In genomic region chr9:112422417-112423148, GRCh38 we compare ENCODE assay signal across 1 cellular context.
TF ChIP-seq lines count a peak whose summit lies in the region.

No MANE protein-coding gene starts in this region.

TF ChIP-seq in K562, 482 proteins besides CTCF, POLR2A, EP300 and RAD21 (continued from another document and continues in another):
- no peak for TF ChIP-seq HMG20B (CRISPR knock-in tag; IDR thresholded peaks at IDR 0.05)
- TF ChIP-seq ZNF384 (IDR thresholded peaks at IDR 0.05; ENCODE audit: low read depth, low read length), result peak; percentile 62
- peak; percentile 94 for TF ChIP-seq ZNF311 (CRISPR knock-in tag; IDR thresholded peaks at IDR 0.05)
- TF ChIP-seq, protein P1, sequence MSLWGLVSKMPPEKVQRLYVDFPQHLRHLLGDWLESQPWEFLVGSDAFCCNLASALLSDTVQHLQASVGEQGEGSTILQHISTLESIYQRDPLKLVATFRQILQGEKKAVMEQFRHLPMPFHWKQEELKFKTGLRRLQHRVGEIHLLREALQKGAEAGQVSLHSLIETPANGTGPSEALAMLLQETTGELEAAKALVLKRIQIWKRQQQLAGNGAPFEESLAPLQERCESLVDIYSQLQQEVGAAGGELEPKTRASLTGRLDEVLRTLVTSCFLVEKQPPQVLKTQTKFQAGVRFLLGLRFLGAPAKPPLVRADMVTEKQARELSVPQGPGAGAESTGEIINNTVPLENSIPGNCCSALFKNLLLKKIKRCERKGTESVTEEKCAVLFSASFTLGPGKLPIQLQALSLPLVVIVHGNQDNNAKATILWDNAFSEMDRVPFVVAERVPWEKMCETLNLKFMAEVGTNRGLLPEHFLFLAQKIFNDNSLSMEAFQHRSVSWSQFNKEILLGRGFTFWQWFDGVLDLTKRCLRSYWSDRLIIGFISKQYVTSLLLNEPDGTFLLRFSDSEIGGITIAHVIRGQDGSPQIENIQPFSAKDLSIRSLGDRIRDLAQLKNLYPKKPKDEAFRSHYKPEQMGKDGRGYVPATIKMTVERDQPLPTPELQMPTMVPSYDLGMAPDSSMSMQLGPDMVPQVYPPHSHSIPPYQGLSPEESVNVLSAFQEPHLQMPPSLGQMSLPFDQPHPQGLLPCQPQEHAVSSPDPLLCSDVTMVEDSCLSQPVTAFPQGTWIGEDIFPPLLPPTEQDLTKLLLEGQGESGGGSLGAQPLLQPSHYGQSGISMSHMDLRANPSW (CRISPR knock-in tag; IDR thresholded peaks at IDR 0.05), result no peak
- TF ChIP-seq ATF1 (CRISPR knock-in tag; IDR thresholded peaks at IDR 0.05), result no peak
- peak; percentile 47; the same call in 1 of the 2 replicates for TF ChIP-seq ATF1 (tag; IDR thresholded peaks at IDR 0.05)
- no peak for TF ChIP-seq SAFB2 (IDR thresholded peaks at IDR 0.05; ENCODE audit: borderline replicate concordance, low read depth, low read length, severe bottlenecking)
- TF ChIP-seq NFE2 (IDR thresholded peaks at IDR 0.05; ENCODE audit: low read depth), result peak; percentile 43
- TF ChIP-seq ATF3 (IDR thresholded peaks at IDR 0.05), result peak; percentile 63; the same call in 1 of the 2 replicates
- no peak for TF ChIP-seq ATF3 (CRISPR knock-in tag; conservative IDR thresholded peaks at IDR 0.05)
- TF ChIP-seq, protein P2, sequence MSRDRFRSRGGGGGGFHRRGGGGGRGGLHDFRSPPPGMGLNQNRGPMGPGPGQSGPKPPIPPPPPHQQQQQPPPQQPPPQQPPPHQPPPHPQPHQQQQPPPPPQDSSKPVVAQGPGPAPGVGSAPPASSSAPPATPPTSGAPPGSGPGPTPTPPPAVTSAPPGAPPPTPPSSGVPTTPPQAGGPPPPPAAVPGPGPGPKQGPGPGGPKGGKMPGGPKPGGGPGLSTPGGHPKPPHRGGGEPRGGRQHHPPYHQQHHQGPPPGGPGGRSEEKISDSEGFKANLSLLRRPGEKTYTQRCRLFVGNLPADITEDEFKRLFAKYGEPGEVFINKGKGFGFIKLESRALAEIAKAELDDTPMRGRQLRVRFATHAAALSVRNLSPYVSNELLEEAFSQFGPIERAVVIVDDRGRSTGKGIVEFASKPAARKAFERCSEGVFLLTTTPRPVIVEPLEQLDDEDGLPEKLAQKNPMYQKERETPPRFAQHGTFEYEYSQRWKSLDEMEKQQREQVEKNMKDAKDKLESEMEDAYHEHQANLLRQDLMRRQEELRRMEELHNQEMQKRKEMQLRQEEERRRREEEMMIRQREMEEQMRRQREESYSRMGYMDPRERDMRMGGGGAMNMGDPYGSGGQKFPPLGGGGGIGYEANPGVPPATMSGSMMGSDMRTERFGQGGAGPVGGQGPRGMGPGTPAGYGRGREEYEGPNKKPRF (IDR thresholded peaks at IDR 0.05; ENCODE audit: low read depth, low read length), result no peak
- TF ChIP-seq SNRNP70 (optimal IDR thresholded peaks at IDR 0.05; ENCODE audit: low read depth, low read length), result no peak
- no peak for TF ChIP-seq PHF20 (IDR thresholded peaks at IDR 0.05; ENCODE audit: partially characterized antibody)
- TF ChIP-seq ZNF197 (CRISPR knock-in tag; IDR thresholded peaks at IDR 0.05; ENCODE audit: low read depth), result peak; percentile 89; the same call in 1 of the 2 replicates
- no peak for TF ChIP-seq U2AF1 (optimal IDR thresholded peaks at IDR 0.05; ENCODE audit: low read depth, low read length)
- TF ChIP-seq ID3 (CRISPR knock-in tag; IDR thresholded peaks at IDR 0.05), result no peak
- TF ChIP-seq ID3 (tag; IDR thresholded peaks at IDR 0.05), result no peak
- peak; percentile 97 for TF ChIP-seq TARDBP (IDR thresholded peaks at IDR 0.05)
- TF ChIP-seq ELF4 (CRISPR knock-in tag; IDR thresholded peaks at IDR 0.05), result peak; percentile 90
- no peak for TF ChIP-seq TRIM25 (IDR thresholded peaks at IDR 0.05; ENCODE audit: borderline replicate concordance)
- TF ChIP-seq GABPB1 (CRISPR knock-in tag; IDR thresholded peaks at IDR 0.05), result no peak
- TF ChIP-seq CTBP1 (IDR thresholded peaks at IDR 0.05; ENCODE audit: borderline replicate concordance), result peak; percentile 88
- TF ChIP-seq MAFK (IDR thresholded peaks at IDR 0.05; ENCODE audit: low read length), result no peak
- TF ChIP-seq KAT8 (IDR thresholded peaks at IDR 0.05; ENCODE audit: low read depth), result no peak
- TF ChIP-seq DPF2 (IDR thresholded peaks at IDR 0.05), result peak; percentile 100
- no peak; the same call in 1 of the 2 replicates for TF ChIP-seq EHMT2 (IDR thresholded peaks at IDR 0.05)
- peak; percentile 100 for TF ChIP-seq ARID1B (IDR thresholded peaks at IDR 0.05)
- peak; percentile 81 for TF ChIP-seq SMAD3 (CRISPR knock-in tag; conservative IDR thresholded peaks at IDR 0.05)
- TF ChIP-seq LEF1 (IDR thresholded peaks at IDR 0.05), result peak; percentile 99
- peak; percentile 86 for TF ChIP-seq BCOR (IDR thresholded peaks at IDR 0.05)
- TF ChIP-seq NFATC3 (IDR thresholded peaks at IDR 0.05), result peak; percentile 93
- TF ChIP-seq USF1 (CRISPR knock-in tag; IDR thresholded peaks at IDR 0.05), result no peak
- TF ChIP-seq GTF3C2 (IDR thresholded peaks at IDR 0.05; ENCODE audit: borderline replicate concordance, extremely low read depth, insufficient read length), result no peak
- TF ChIP-seq MYC (IDR thresholded peaks at IDR 0.05; ENCODE audit: low read depth, low read length), result peak; percentile 11; the same call in 1 of the 2 replicates
- no peak for TF ChIP-seq MYC (CRISPR knock-in tag; IDR thresholded peaks at IDR 0.05; ENCODE audit: borderline replicate concordance, low read depth)
- TF ChIP-seq, protein P3, sequence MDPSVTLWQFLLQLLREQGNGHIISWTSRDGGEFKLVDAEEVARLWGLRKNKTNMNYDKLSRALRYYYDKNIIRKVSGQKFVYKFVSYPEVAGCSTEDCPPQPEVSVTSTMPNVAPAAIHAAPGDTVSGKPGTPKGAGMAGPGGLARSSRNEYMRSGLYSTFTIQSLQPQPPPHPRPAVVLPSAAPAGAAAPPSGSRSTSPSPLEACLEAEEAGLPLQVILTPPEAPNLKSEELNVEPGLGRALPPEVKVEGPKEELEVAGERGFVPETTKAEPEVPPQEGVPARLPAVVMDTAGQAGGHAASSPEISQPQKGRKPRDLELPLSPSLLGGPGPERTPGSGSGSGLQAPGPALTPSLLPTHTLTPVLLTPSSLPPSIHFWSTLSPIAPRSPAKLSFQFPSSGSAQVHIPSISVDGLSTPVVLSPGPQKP (CRISPR knock-in tag; IDR thresholded peaks at IDR 0.05), result no peak
- peak; percentile 97 for TF ChIP-seq HDAC3 (IDR thresholded peaks at IDR 0.05; ENCODE audit: borderline replicate concordance, partially characterized antibody)
- no peak for TF ChIP-seq BCLAF1 (IDR thresholded peaks at IDR 0.05; ENCODE audit: borderline replicate concordance in 1 of 2, control insufficient read depth in 1 of 2, low read depth in 2 of 2, low read length in 1 of 2)
- TF ChIP-seq TAL1 (IDR thresholded peaks at IDR 0.05), result peak; percentile 100
- TF ChIP-seq, protein P4, sequence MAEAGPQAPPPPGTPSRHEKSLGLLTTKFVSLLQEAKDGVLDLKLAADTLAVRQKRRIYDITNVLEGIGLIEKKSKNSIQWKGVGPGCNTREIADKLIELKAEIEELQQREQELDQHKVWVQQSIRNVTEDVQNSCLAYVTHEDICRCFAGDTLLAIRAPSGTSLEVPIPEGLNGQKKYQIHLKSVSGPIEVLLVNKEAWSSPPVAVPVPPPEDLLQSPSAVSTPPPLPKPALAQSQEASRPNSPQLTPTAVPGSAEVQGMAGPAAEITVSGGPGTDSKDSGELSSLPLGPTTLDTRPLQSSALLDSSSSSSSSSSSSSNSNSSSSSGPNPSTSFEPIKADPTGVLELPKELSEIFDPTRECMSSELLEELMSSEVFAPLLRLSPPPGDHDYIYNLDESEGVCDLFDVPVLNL (CRISPR knock-in tag; IDR thresholded peaks at IDR 0.05; ENCODE audit: low read depth), result no peak
- no peak for TF ChIP-seq ZNF232 (CRISPR knock-in tag; IDR thresholded peaks at IDR 0.05)
- no peak for TF ChIP-seq ZNF316 (IDR thresholded peaks at IDR 0.05)
- no peak for TF ChIP-seq ZNF449 (CRISPR knock-in tag; IDR thresholded peaks at IDR 0.05)
- TF ChIP-seq TEAD4 (IDR thresholded peaks at IDR 0.05; ENCODE audit: low read length), result peak; percentile 100
- no peak for TF ChIP-seq TEAD4 (CRISPR knock-in tag; IDR thresholded peaks at IDR 0.05; ENCODE audit: borderline replicate concordance)
- peak; percentile 91 for TF ChIP-seq HMBOX1 (IDR thresholded peaks at IDR 0.05)
